8 cellular contexts compared by ENCODE assay signal in genomic region chr5:6837519-6838110, GRCh38.
A peak's percentile ranks its signal among the peaks of the same experiment; 100 is the strongest.
DNase-seq lines count a peak whose midpoint lies in the region; ATAC-seq and TF ChIP-seq lines count a peak whose summit lies in the region.

No MANE protein-coding gene starts in this region.

- no peak overlapping the region for H3K27ac ChIP-seq in DND-41 (ENCODE audit: low read length)
- H3K27ac ChIP-seq in GM23248: no peak overlapping the region

- peak; percentile 46 for DNase-seq in DND-41
- DNase-seq in activated naive CD8-positive, alpha-beta T cell treated with anti-CD3 and anti-CD28 coated beads, Interleukin-2, amount 10 ng/mL, durations not matched to agents 7 days and 5 days: peak; percentile 58
- peak; percentile 23 for DNase-seq in nephron progenitor cell
- no peak for DNase-seq in NCI-H187 (lab: John Stamatoyannopoulos, UW)
- no peak for DNase-seq in COLO829 (ENCODE audit: low spot score)
- DNase-seq in GM23248: no peak

- H3K9me3 Mint-ChIP-seq in activated naive CD8-positive, alpha-beta T cell treated with anti-CD3 and anti-CD28 coated beads, Interleukin-2, amount 10 ng/mL, durations not matched to agents 7 days and 5 days: peaks cover 3% of the 10 kb centered on the region
- peaks cover 36% of the 10 kb centered on the region for H3K9me3 Mint-ChIP-seq in nephron progenitor cell

- H3K9ac ChIP-seq in DND-41 (ENCODE audit: low read depth, low read length) (no peak overlapping the region), GM23248 (no peak overlapping the region)

- H3K27ac Mint-ChIP-seq in activated naive CD8-positive, alpha-beta T cell treated with anti-CD3 and anti-CD28 coated beads, Interleukin-2, amount 10 ng/mL, durations not matched to agents 7 days and 5 days: no peak overlapping the region
- no peak overlapping the region for H3K27ac Mint-ChIP-seq in nephron progenitor cell

- H3F3A ChIP-seq in GM23248 (ENCODE audit: insufficient read depth): no peaks in the 10 kb centered on the region

- H3K36me3 Mint-ChIP-seq in activated naive CD8-positive, alpha-beta T cell treated with anti-CD3 and anti-CD28 coated beads, Interleukin-2, amount 10 ng/mL, durations not matched to agents 7 days and 5 days: no peaks in the 10 kb centered on the region
- peaks cover 4% of the 10 kb centered on the region for H3K36me3 Mint-ChIP-seq in nephron progenitor cell (ENCODE audit: low read depth)

- no peaks in the 10 kb centered on the region for H3K9me2 ChIP-seq in GM23248 (ENCODE audit: insufficient read depth)

- POLR2A ChIA-PET in activated naive CD8-positive, alpha-beta T cell treated with anti-CD3 and anti-CD28 coated beads, Interleukin-2, amount 10 ng/mL, durations not matched to agents 7 days and 5 days (lab: Charles Lee): no interaction called here

- H3K4me1 ChIP-seq in DND-41 (ENCODE audit: insufficient read depth, low read length) (no peaks in the 10 kb centered on the region), GM23248 (ENCODE audit: insufficient read depth) (peaks cover 8% of the 10 kb centered on the region; the same call in 1 of the 2 replicates)

- TF ChIP-seq CTCF in DND-41 (IDR thresholded peaks at IDR 0.05; ENCODE audit: borderline replicate concordance, extremely low read depth, low read length, poor library complexity, severe bottlenecking) (peak; percentile 79), nephron progenitor cell (IDR thresholded peaks at IDR 0.05) (peak; percentile 22)

- H2AFZ ChIP-seq in DND-41 (ENCODE audit: low read depth, low read length): no peak overlapping the region
- no peak overlapping the region for H2AFZ ChIP-seq in GM23248

- H3K4me1 Mint-ChIP-seq in activated naive CD8-positive, alpha-beta T cell treated with anti-CD3 and anti-CD28 coated beads, Interleukin-2, amount 10 ng/mL, durations not matched to agents 7 days and 5 days: peaks cover 10% of the 10 kb centered on the region
- H3K4me1 Mint-ChIP-seq in nephron progenitor cell: peaks cover 38% of the 10 kb centered on the region

- H3K36me3 ChIP-seq in DND-41 (ENCODE audit: insufficient read depth, low read length) (no peaks in the 10 kb centered on the region), GM23248 (ENCODE audit: low read depth) (no peaks in the 10 kb centered on the region)

- WGBS in GM23248 (ENCODE audit: low coverage in 1 of 2, low lambda C conversion rate in 2 of 2, missing lambda C conversion rate in 2 of 2), 2 experiments: 40 to 46% methylated on average over 9 of the region's 9 CpGs

- H3K4me3 ChIP-seq in DND-41 (ENCODE audit: low read depth in 1 of 2, low read length in 2 of 2) (no peak overlapping the region), GM23248 (no peak overlapping the region)

- H3K27me3 Mint-ChIP-seq in activated naive CD8-positive, alpha-beta T cell treated with anti-CD3 and anti-CD28 coated beads, Interleukin-2, amount 10 ng/mL, durations not matched to agents 7 days and 5 days: peaks cover 8% of the 10 kb centered on the region
- peaks cover 5% of the 10 kb centered on the region for H3K27me3 Mint-ChIP-seq in nephron progenitor cell (ENCODE audit: low read depth, poor library complexity)

- H3K79me2 ChIP-seq in DND-41 (ENCODE audit: insufficient read depth, low read length) (no peaks in the 10 kb centered on the region), GM23248 (ENCODE audit: insufficient read depth) (no peaks in the 10 kb centered on the region)

- H3K27me3 ChIP-seq in DND-41 (ENCODE audit: insufficient read depth, low read length, poor library complexity) (no peaks in the 10 kb centered on the region), GM23248 (replicated peaks; ENCODE audit: insufficient read depth) (peaks cover 4% of the 10 kb centered on the region; the same call in 1 of the 2 replicates)

- H4K20me1 ChIP-seq in DND-41 (ENCODE audit: insufficient read depth, low read length) (no peaks in the 10 kb centered on the region), GM23248 (ENCODE audit: insufficient read depth) (no peaks in the 10 kb centered on the region)

- H3K4me3 Mint-ChIP-seq in activated naive CD8-positive, alpha-beta T cell treated with anti-CD3 and anti-CD28 coated beads, Interleukin-2, amount 10 ng/mL, durations not matched to agents 7 days and 5 days: no peak overlapping the region
- H3K4me3 Mint-ChIP-seq in nephron progenitor cell: no peak overlapping the region

- no peak overlapping the region for H3K4me2 ChIP-seq in DND-41 (ENCODE audit: insufficient read depth, low read length)
- no peak overlapping the region for H3K4me2 ChIP-seq in GM23248 (ENCODE audit: unreplicated experiment)

- ATAC-seq in DND-41 (ENCODE audit: insufficient read depth, low read depth): no peak
- peak; percentile 60 for ATAC-seq in HG02759 (IDR thresholded peaks at IDR 0.05; ENCODE audit: unreplicated experiment)
- no peak for ATAC-seq in activated naive CD8-positive, alpha-beta T cell treated with anti-CD3 and anti-CD28 coated beads, Interleukin-2, amount 10 ng/mL, durations not matched to agents 7 days and 5 days (ENCODE audit: low read depth)
- ATAC-seq in HG02571 (IDR thresholded peaks at IDR 0.05; ENCODE audit: unreplicated experiment): no peak

- peaks cover 2% of the 10 kb centered on the region for H3K9me3 ChIP-seq in DND-41 (ENCODE audit: insufficient read depth, low read length, severe bottlenecking)
- no peaks in the 10 kb centered on the region for H3K9me3 ChIP-seq in GM23248 (ENCODE audit: low read depth)

- in situ Hi-C loops in GM23248 (cut with MboI): no loop called here

Comparison
In these comparisons a context has a peak if more than half of its experiments do, and no peak if none do; other contexts are left out.
1. DNase-seq: peak in DND-41 (single experiment), activated naive CD8-positive, alpha-beta T cell treated with anti-CD3 and anti-CD28 coated beads, Interleukin-2, amount 10 ng/mL, durations not matched to agents 7 days and 5 days (single experiment) and nephron progenitor cell (single experiment); none in NCI-H187 (0 of 2), COLO829 (single experiment) and GM23248 (single experiment).